In the genomic region with DNA sequence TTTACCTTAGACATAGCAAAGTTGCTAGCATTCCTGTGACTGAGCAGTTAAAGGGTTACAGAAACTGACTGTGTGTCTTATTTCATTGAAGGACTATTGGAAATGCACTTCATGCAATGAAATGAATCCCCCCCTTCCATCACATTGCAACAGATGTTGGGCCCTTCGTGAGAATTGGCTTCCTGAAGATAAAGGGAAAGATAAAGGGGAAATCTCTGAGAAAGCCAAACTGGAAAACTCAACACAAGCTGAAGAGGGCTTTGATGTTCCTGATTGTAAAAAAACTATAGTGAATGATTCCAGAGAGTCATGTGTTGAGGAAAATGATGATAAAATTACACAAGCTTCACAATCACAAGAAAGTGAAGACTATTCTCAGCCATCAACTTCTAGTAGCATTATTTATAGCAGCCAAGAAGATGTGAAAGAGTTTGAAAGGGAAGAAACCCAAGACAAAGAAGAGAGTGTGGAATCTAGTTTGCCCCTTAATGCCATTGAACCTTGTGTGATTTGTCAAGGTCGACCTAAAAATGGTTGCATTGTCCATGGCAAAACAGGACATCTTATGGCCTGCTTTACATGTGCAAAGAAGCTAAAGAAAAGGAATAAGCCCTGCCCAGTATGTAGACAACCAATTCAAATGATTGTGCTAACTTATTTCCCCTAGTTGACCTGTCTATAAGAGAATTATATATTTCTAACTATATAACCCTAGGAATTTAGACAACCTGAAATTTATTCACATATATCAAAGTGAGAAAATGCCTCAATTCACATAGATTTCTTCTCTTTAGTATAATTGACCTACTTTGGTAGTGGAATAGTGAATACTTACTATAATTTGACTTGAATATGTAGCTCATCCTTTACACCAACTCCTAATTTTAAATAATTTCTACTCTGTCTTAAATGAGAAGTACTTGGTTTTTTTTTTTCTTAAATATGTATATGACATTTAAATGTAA, we compare ENCODE assay signal across 1 cellular context.
A peak's percentile ranks its signal among the peaks of the same experiment; 100 is the strongest.
TF ChIP-seq lines count a peak whose summit lies in the region.

No MANE protein-coding gene starts in this region.

TF ChIP-seq in endothelial cell of umbilical vein, 7 proteins besides CTCF, POLR2A, EP300 and RAD21:
- TF ChIP-seq MYC (IDR thresholded peaks at IDR 0.05; ENCODE audit: low read depth, low read length) (no peak), POLR2AphosphoS5 (IDR thresholded peaks at IDR 0.05; ENCODE audit: insufficient read depth, low read depth, low read length) (peak; percentile 11)
TF ChIP-seq in endothelial cell of umbilical vein: peak in this region for 1.
